In genomic region chr9:131395745-131396479, GRCh38 we compare ENCODE assay signal across 8 cellular contexts. TPM values are rescaled to one million over a fixed set of nuclear protein-coding genes. Genes with fewer than 3 reads are reported as not detected.
DNase-seq lines count a peak whose midpoint lies in the region; ATAC-seq and TF ChIP-seq lines count a peak whose summit lies in the region.

No MANE protein-coding gene starts in this region.

- DNase-seq in HFF-Myc (ENCODE audit: extremely low read depth, low read depth) (no peak), foreskin keratinocyte (peak; percentile 60 to 80), spleen (no peak), NCI-H1930 (lab: John Stamatoyannopoulos, UW) (no peak)

- H3K4me1 ChIP-seq in foreskin keratinocyte (peaks cover 47% of the 10 kb centered on the region), spleen (peaks cover 56 to 75% (median 68%) of the 10 kb centered on the region in 6 donors)

- 56 to 71% (median 59%) methylated on average over 11 of the region's 11 CpGs for WGBS in spleen, 5 donors

- H3K27ac ChIP-seq in VCaP = peak overlapping the region; percentile 99
- no peak overlapping the region for H3K27ac ChIP-seq in foreskin keratinocyte
- peak overlapping the region; percentile 1 to 99 (median 97) for H3K27ac ChIP-seq in spleen

- TF ChIP-seq POLR2A in spleen (IDR thresholded peaks at IDR 0.05) = no peak

- ATAC-seq in foreskin keratinocyte (peak; percentile 41), GM19023 (IDR thresholded peaks at IDR 0.05; ENCODE audit: unreplicated experiment) (no peak), HG03025 (IDR thresholded peaks at IDR 0.05; ENCODE audit: low FRiP score, unreplicated experiment) (no peak), HG03521 (IDR thresholded peaks at IDR 0.05; ENCODE audit: unreplicated experiment) (no peak)

- intact Hi-C loops in spleen (cut with DNase I; ENCODE audit: low total_unique reads) = no loop called here

- TF ChIP-seq CTCF in HFF-Myc (IDR thresholded peaks at IDR 0.05; ENCODE audit: low read depth, low read length, missing control alignments) (no peak), VCaP (conservative IDR thresholded peaks at IDR 0.05) (no peak), foreskin keratinocyte (conservative IDR thresholded peaks at IDR 0.05) (no peak), spleen (IDR thresholded peaks at IDR 0.05 in 8 of 11, conservative IDR thresholded peaks at IDR 0.05 in 3 of 11) (no peak)

- no peaks in the 10 kb centered on the region for H3K27me3 ChIP-seq in foreskin keratinocyte
- no peaks in the 10 kb centered on the region for H3K27me3 ChIP-seq in spleen (replicated peaks in 1 of 7)

- H3K4me3 ChIP-seq in HFF-Myc (replicated peaks; ENCODE audit: low read depth, low read length) (peak overlapping the region; percentile 84), spleen (peak overlapping the region; percentile 42 to 94 (median 70))

- H3K9me3 ChIP-seq in spleen = no peaks in the 10 kb centered on the region

- H3K36me3 ChIP-seq in spleen = no peaks in the 10 kb centered on the region

RNA-seq across cellular contexts. Expression of gene PRRC2B, which starts 2.0 kb away (rescaled TPM):
- total RNA-seq in foreskin keratinocyte (85.0 and 89.2 TPM in 2 replicates), spleen (100 to 1,000 TPM; 136 to 235 (median 186) TPM)
- polyA plus RNA-seq in foreskin keratinocyte (29.7 and 32.0 TPM in 2 replicates), spleen (10 to 100 TPM; 23.3 to 63.1 (median 31.4) TPM)

Comparison
In these comparisons a context has a peak if more than half of its experiments do, and no peak if none do; other contexts are left out.
1. DNase-seq: peak in foreskin keratinocyte (2 of 2); none in HFF-Myc (single experiment), spleen (single experiment) and NCI-H1930 (0 of 2).